In the genomic region with DNA sequence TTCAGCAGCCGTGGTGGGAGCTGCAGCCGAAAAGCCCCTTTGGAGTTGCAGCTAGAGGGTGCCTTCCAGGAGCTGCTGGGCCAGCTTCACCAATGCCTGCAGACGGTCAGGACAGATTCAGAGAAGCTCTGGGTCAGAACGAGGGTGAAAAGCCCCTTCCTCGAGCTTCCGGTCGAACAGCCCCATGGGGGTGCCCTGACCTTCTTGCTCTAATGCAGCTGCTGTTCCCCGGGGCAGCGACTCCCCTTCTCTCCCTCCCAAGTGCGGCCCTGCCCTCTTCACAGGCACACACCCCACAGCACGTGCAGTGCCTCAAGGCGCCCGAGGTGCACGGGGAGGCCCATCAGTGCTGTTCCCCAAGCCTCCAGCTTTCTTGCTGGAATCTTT, we compare ENCODE assay signal across 2 cellular contexts.
TF ChIP-seq lines count a peak whose summit lies in the region.

No MANE protein-coding gene starts in this region.

TF ChIP-seq in SK-N-SH, 30 proteins besides CTCF, POLR2A, EP300 and RAD21:
- TF ChIP-seq, protein P1, sequence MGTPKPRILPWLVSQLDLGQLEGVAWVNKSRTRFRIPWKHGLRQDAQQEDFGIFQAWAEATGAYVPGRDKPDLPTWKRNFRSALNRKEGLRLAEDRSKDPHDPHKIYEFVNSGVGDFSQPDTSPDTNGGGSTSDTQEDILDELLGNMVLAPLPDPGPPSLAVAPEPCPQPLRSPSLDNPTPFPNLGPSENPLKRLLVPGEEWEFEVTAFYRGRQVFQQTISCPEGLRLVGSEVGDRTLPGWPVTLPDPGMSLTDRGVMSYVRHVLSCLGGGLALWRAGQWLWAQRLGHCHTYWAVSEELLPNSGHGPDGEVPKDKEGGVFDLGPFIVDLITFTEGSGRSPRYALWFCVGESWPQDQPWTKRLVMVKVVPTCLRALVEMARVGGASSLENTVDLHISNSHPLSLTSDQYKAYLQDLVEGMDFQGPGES (IDR thresholded peaks at IDR 0.05; ENCODE audit: low read depth, low read length) = no peak
- TF ChIP-seq FOXM1 (IDR thresholded peaks at IDR 0.05; ENCODE audit: low read depth) = no peak
- no peak for TF ChIP-seq POLR2AphosphoS5 (IDR thresholded peaks at IDR 0.05; ENCODE audit: low read depth, low read length)
- no peak for TF ChIP-seq REST (IDR thresholded peaks at IDR 0.05; ENCODE audit: low read depth, low read length)
- TF ChIP-seq YY1 (IDR thresholded peaks at IDR 0.05; ENCODE audit: low read depth) = no peak
- no peak for TF ChIP-seq GABPA (IDR thresholded peaks at IDR 0.05; ENCODE audit: low read depth)
- TF ChIP-seq, protein P2, sequence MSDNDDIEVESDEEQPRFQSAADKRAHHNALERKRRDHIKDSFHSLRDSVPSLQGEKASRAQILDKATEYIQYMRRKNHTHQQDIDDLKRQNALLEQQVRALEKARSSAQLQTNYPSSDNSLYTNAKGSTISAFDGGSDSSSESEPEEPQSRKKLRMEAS (IDR thresholded peaks at IDR 0.05; ENCODE audit: low read depth) = no peak
- TF ChIP-seq JUND (IDR thresholded peaks at IDR 0.05) = no peak
- no peak for TF ChIP-seq MEF2A (IDR thresholded peaks at IDR 0.05; ENCODE audit: borderline replicate concordance, low read depth)
- no peak for TF ChIP-seq MXI1 (IDR thresholded peaks at IDR 0.05; ENCODE audit: low read depth, low read length)
- TF ChIP-seq SIN3A (IDR thresholded peaks at IDR 0.05; ENCODE audit: borderline replicate concordance, low read depth, low read length) = no peak
- no peak for TF ChIP-seq ELF1 (IDR thresholded peaks at IDR 0.05)
- no peak for TF ChIP-seq NRF1 (IDR thresholded peaks at IDR 0.05; ENCODE audit: low read depth, low read length)
- TF ChIP-seq FOSL2 (IDR thresholded peaks at IDR 0.05; ENCODE audit: borderline replicate concordance, low read depth) = no peak
- no peak for TF ChIP-seq SMC3 (IDR thresholded peaks at IDR 0.05; ENCODE audit: low read depth, low read length)
- TF ChIP-seq, protein P3, sequence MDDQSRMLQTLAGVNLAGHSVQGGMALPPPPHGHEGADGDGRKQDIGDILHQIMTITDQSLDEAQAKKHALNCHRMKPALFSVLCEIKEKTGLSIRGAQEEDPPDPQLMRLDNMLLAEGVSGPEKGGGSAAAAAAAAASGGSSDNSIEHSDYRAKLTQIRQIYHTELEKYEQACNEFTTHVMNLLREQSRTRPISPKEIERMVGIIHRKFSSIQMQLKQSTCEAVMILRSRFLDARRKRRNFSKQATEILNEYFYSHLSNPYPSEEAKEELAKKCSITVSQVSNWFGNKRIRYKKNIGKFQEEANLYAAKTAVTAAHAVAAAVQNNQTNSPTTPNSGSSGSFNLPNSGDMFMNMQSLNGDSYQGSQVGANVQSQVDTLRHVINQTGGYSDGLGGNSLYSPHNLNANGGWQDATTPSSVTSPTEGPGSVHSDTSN (IDR thresholded peaks at IDR 0.05) = no peak
- TF ChIP-seq RCOR1 (IDR thresholded peaks at IDR 0.05; ENCODE audit: low read length) = no peak
- no peak for TF ChIP-seq GATA2 (CRISPR knock-in tag; IDR thresholded peaks at IDR 0.05)

TF ChIP-seq in SK-N-SH treated with all-trans-retinoic acid at 6 μM for 48 hours, 23 proteins besides CTCF, POLR2A, EP300 and RAD21:
- no peak for TF ChIP-seq ZC3H10 (CRISPR knock-in tag; IDR thresholded peaks at IDR 0.05)
- no peak for TF ChIP-seq PATZ1 (CRISPR knock-in tag; IDR thresholded peaks at IDR 0.05; ENCODE audit: borderline replicate concordance)
- TF ChIP-seq OSR1 (CRISPR knock-in tag; IDR thresholded peaks at IDR 0.05) = no peak
- TF ChIP-seq PPARA (CRISPR knock-in tag; IDR thresholded peaks at IDR 0.05; ENCODE audit: borderline replicate concordance) = no peak
- no peak for TF ChIP-seq CSDC2 (CRISPR knock-in tag; IDR thresholded peaks at IDR 0.05)
- no peak for TF ChIP-seq ARNTL (CRISPR knock-in tag; IDR thresholded peaks at IDR 0.05; ENCODE audit: borderline replicate concordance, low read depth)
- no peak for TF ChIP-seq POU6F1 (CRISPR knock-in tag; IDR thresholded peaks at IDR 0.05; ENCODE audit: borderline replicate concordance, low read depth)
